In the genomic region with DNA sequence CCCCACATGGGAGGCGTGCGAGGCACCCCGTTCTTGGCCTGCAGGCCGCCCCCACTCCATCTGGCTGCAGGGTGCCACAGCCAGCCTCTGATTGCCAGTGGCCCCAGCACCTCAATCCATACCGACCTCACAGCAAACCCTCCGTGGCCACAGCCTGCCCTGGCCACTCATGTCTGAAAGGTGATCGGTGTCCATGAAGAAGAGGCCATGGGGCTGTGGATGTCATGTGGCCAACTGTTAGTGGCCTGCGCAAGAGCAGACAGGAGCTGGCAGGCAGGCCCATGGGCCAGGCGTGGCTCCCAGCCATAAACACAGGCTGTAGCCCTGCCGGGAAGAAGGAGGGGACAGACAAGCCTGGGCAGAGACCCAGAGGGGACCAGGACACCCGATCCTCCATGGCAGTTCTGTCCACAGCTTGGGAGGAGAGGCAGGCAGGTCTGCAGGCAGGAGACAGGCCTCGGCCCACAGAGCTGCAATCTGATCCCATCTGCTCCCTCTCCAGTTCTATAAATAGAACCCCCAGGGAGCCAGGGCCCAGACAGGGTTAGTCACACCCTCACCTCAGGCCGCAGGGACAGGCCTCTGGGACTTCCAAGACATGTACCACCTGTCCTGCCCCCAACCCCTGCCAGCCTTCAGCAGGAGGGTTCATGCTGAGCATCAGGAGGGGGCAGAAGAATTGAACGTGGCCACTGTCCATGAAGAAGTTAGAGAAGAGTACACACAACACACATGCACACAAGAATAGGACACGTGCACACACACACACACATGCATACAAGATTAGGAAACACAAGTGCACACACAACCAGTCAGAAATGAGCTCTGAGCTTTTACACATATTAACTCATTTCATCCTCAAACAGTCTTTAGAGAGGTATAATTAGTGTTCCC, we compare ENCODE assay signal across 1 cellular context.
TF ChIP-seq lines count a peak whose summit lies in the region.

No MANE protein-coding gene starts in this region.

TF ChIP-seq in K562, 482 proteins besides CTCF, POLR2A, EP300 and RAD21:
- TF ChIP-seq, protein P1, sequence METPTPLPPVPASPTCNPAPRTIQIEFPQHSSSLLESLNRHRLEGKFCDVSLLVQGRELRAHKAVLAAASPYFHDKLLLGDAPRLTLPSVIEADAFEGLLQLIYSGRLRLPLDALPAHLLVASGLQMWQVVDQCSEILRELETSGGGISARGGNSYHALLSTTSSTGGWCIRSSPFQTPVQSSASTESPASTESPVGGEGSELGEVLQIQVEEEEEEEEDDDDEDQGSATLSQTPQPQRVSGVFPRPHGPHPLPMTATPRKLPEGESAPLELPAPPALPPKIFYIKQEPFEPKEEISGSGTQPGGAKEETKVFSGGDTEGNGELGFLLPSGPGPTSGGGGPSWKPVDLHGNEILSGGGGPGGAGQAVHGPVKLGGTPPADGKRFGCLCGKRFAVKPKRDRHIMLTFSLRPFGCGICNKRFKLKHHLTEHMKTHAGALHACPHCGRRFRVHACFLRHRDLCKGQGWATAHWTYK (CRISPR knock-in tag; IDR thresholded peaks at IDR 0.05), result 0 out of 2 replicates have a peak, but pooled peaks have one; percentile 26
- TF ChIP-seq, protein P2, sequence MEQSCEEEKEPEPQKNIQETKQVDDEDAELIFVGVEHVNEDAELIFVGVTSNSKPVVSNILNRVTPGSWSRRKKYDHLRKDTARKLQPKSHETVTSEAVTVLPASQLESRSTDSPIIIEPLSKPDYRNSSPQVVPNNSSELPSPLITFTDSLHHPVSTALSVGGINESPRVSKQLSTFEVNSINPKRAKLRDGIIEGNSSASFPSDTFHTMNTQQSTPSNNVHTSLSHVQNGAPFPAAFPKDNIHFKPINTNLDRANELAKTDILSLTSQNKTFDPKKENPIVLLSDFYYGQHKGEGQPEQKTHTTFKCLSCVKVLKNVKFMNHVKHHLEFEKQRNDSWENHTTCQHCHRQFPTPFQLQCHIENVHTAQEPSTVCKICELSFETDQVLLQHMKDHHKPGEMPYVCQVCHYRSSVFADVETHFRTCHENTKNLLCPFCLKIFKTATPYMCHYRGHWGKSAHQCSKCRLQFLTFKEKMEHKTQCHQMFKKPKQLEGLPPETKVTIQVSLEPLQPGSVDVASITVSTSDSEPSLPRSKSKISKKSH (CRISPR knock-in tag; IDR thresholded peaks at IDR 0.05), result no peak
- TF ChIP-seq, protein P3, sequence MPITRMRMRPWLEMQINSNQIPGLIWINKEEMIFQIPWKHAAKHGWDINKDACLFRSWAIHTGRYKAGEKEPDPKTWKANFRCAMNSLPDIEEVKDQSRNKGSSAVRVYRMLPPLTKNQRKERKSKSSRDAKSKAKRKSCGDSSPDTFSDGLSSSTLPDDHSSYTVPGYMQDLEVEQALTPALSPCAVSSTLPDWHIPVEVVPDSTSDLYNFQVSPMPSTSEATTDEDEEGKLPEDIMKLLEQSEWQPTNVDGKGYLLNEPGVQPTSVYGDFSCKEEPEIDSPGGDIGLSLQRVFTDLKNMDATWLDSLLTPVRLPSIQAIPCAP (CRISPR knock-in tag; IDR thresholded peaks at IDR 0.05; ENCODE audit: borderline replicate concordance), result no peak
- no peak for TF ChIP-seq MCM2 (IDR thresholded peaks at IDR 0.05; ENCODE audit: low read depth)
- TF ChIP-seq MEF2D (tag; conservative IDR thresholded peaks at IDR 0.05; ENCODE audit: low read depth), result peak; percentile 93
- TF ChIP-seq CC2D1A (IDR thresholded peaks at IDR 0.05), result no peak
- TF ChIP-seq, protein P4, sequence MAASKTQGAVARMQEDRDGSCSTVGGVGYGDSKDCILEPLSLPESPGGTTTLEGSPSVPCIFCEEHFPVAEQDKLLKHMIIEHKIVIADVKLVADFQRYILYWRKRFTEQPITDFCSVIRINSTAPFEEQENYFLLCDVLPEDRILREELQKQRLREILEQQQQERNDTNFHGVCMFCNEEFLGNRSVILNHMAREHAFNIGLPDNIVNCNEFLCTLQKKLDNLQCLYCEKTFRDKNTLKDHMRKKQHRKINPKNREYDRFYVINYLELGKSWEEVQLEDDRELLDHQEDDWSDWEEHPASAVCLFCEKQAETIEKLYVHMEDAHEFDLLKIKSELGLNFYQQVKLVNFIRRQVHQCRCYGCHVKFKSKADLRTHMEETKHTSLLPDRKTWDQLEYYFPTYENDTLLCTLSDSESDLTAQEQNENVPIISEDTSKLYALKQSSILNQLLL (CRISPR knock-in tag; IDR thresholded peaks at IDR 0.05; ENCODE audit: borderline replicate concordance), result no peak
- no peak for TF ChIP-seq ZNF57 (CRISPR knock-in tag; IDR thresholded peaks at IDR 0.05)
- peak; percentile 23; the same call in 1 of the 2 replicates for TF ChIP-seq SMAD4 (CRISPR knock-in tag; conservative IDR thresholded peaks at IDR 0.05)
- TF ChIP-seq HNRNPLL (IDR thresholded peaks at IDR 0.05; ENCODE audit: low read depth, low read length, poor library complexity, severe bottlenecking), result no peak
- no peak for TF ChIP-seq ZSCAN32 (CRISPR knock-in tag; IDR thresholded peaks at IDR 0.05)
- no peak for TF ChIP-seq CBFA2T2 (conservative IDR thresholded peaks at IDR 0.05)
- no peak for TF ChIP-seq RAD51 (IDR thresholded peaks at IDR 0.05; ENCODE audit: borderline replicate concordance, low read depth)
- TF ChIP-seq GATA2 (CRISPR knock-in tag; IDR thresholded peaks at IDR 0.05), result peak; percentile 37; the same call in 1 of the 2 replicates
- no peak for TF ChIP-seq MTA3 (IDR thresholded peaks at IDR 0.05; ENCODE audit: borderline replicate concordance)
- no peak for TF ChIP-seq MEIS2 (IDR thresholded peaks at IDR 0.05; ENCODE audit: partially characterized antibody)
- TF ChIP-seq, protein P5, sequence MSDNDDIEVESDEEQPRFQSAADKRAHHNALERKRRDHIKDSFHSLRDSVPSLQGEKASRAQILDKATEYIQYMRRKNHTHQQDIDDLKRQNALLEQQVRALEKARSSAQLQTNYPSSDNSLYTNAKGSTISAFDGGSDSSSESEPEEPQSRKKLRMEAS (CRISPR knock-in tag; IDR thresholded peaks at IDR 0.05), result no peak
- TF ChIP-seq FOS (IDR thresholded peaks at IDR 0.05; ENCODE audit: extremely low read depth, insufficient read length), result no peak
- no peak for TF ChIP-seq NELFE (IDR thresholded peaks at IDR 0.05; ENCODE audit: insufficient read depth, insufficient read length)
- no peak for TF ChIP-seq ZFP36 (IDR thresholded peaks at IDR 0.05; ENCODE audit: low read depth, low read length, partially characterized antibody)
- peak; percentile 84 for TF ChIP-seq MEF2A (IDR thresholded peaks at IDR 0.05; ENCODE audit: control insufficient read depth, low read depth, low read length)
- TF ChIP-seq TEAD4 (IDR thresholded peaks at IDR 0.05; ENCODE audit: low read length), result no peak
- TF ChIP-seq TEAD4 (CRISPR knock-in tag; IDR thresholded peaks at IDR 0.05; ENCODE audit: borderline replicate concordance), result no peak
- TF ChIP-seq, protein P6, sequence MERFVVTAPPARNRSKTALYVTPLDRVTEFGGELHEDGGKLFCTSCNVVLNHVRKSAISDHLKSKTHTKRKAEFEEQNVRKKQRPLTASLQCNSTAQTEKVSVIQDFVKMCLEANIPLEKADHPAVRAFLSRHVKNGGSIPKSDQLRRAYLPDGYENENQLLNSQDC (CRISPR knock-in tag; IDR thresholded peaks at IDR 0.05), result no peak
- no peak for TF ChIP-seq ZNF583 (CRISPR knock-in tag; IDR thresholded peaks at IDR 0.05)
- TF ChIP-seq ZFX (CRISPR knock-in tag; IDR thresholded peaks at IDR 0.05), result peak; percentile 47
- no peak for TF ChIP-seq KLF1 (tag; IDR thresholded peaks at IDR 0.05)
- no peak for TF ChIP-seq EHMT2 (IDR thresholded peaks at IDR 0.05)
- peak; percentile 29; the same call in 1 of the 2 replicates for TF ChIP-seq TCF3 (CRISPR knock-in tag; IDR thresholded peaks at IDR 0.05)
- no peak for TF ChIP-seq JUNB (CRISPR knock-in tag; conservative IDR thresholded peaks at IDR 0.05)
- no peak for TF ChIP-seq ZNF76 (CRISPR knock-in tag; IDR thresholded peaks at IDR 0.05; ENCODE audit: borderline replicate concordance)
